In the genomic region with DNA sequence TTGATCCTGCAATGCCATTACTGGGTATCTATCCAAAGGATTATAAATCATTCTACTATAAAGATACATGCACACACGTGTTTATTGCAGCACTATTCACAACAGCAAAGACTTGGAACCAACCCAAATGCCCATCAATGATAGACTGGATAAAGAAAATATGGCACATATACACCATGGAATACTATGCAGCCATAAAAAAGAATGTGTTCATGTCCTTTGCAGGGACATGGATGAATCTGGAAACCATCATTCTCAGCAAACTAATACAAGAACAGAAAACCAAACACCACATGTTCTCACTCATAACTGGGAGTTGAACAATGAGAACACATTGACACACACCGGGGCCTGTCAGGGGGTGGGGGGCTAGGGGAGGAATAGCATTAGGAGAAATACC, we compare ENCODE assay signal across 4 cellular contexts. TPM values are rescaled to one million over a fixed set of nuclear protein-coding genes. Genes with fewer than 3 reads are reported as not detected.
"Had no signal": no experiment of that assay in that cellular context is flagged by ENCODE, and none has a peak within 500 bp of the region (broad histone marks: within the 10 kb centered on the region; RNA-seq: fewer than 3 reads in every experiment).

No MANE protein-coding gene starts in this region.

RNA-seq across cellular contexts. Expression of a gene that starts 4.9 kb away (rescaled TPM):
- total RNA-seq: LHCN-M2, M059J, MCF 10A, NCI-H460 had no signal
